Comparison of ENCODE assay signal across 32 cellular contexts in genomic region chr11:103623933-103624332, GRCh38.
DNase-seq lines count a peak whose midpoint lies in the region; ATAC-seq and TF ChIP-seq lines count a peak whose summit lies in the region.
"Had no signal": no experiment of that assay in that cellular context is flagged by ENCODE, and none has a peak within 500 bp of the region (broad histone marks: within the 10 kb centered on the region; RNA-seq: fewer than 3 reads in every experiment).

No MANE protein-coding gene starts in this region.

- no peaks in the 10 kb centered on the region for H3K27me3 Mint-ChIP-seq in Calu3 (ENCODE audit: unreplicated experiment)
- H3K27me3 Mint-ChIP-seq: CD4-positive, CD25-positive, alpha-beta regulatory T cell had no signal

- CTCF ChIA-PET in Calu3 (lab: Charles Lee): no interaction called here

- H3K27ac Mint-ChIP-seq in Calu3 (ENCODE audit: unreplicated experiment): no peak overlapping the region
- H3K27ac Mint-ChIP-seq: activated naive CD4-positive, alpha-beta T cell treated with anti-CD3 and anti-CD28 coated beads, Interleukin-2, amount 50 U/mL, for 24 hours; activated T-cell treated with anti-CD3 and anti-CD28 coated beads, Interleukin-2, amount 50 U/mL, for 72 hours; CD4-positive, CD25-positive, alpha-beta regulatory T cell had no signal

- H3K9me3 ChIP-seq in RWPE2 (ENCODE audit: severe bottlenecking): no peaks in the 10 kb centered on the region
- H3K9me3 ChIP-seq: ascending aorta, thyroid gland had no signal

- peaks cover 11% of the 10 kb centered on the region for H3K4me1 ChIP-seq in RWPE2 (ENCODE audit: insufficient read depth, poor library complexity, severe bottlenecking)
- H3K4me1 ChIP-seq: ascending aorta, thyroid gland had no signal

- no peak overlapping the region for H3K4me3 ChIP-seq in RWPE2 (ENCODE audit: severe bottlenecking)
- H3K4me3 ChIP-seq: ascending aorta, dorsolateral prefrontal cortex, lung, smooth muscle cell, thyroid gland had no signal

- DNase-seq in RWPE2 (ENCODE audit: low spot score) (no peak), ureter (ENCODE audit: low spot score) (no peak), Calu3 (no peak), pons (ENCODE audit: low spot score) (no peak)
- DNase-seq: activated CD4-positive, alpha-beta T cell treated with anti-CD3 and anti-CD28 coated beads for 1 hour; activated CD8-positive, alpha-beta memory T cell treated with anti-CD3 and anti-CD28 coated beads for 24 hours; activated T-cell treated with anti-CD3 and anti-CD28 coated beads, Interleukin-2, amount 50 U/mL, for 72 hours; CD4-positive, CD25-positive, alpha-beta regulatory T cell; DMS153; dorsolateral prefrontal cortex; foreskin fibroblast; GF-D8; hippocampal formation; Kasumi-1; NCI-H1048; NCI-H1930; NCI-H226; NCI-H82; PC-3; stimulated activated CD4-positive, alpha-beta T cell treated with anti-CD3 and anti-CD28 coated beads, Interleukin-2, amount 100 ng/mL, for 48 hours; stimulated activated naive CD8-positive, alpha-beta T cell treated with anti-CD3 and anti-CD28 coated beads, Interleukin-15, Interleukin-2, amounts not matched to agents 100 U/mL and 50 U/mL, for 24 hours; T-helper 9 cell; thyroid gland had no signal

- ATAC-seq in GM18505 (IDR thresholded peaks at IDR 0.05; ENCODE audit: unreplicated experiment): peak; percentile 45
- peak; percentile 54 for ATAC-seq in GM21360 (IDR thresholded peaks at IDR 0.05; ENCODE audit: unreplicated experiment)
- ATAC-seq in HG03039 (IDR thresholded peaks at IDR 0.05; ENCODE audit: unreplicated experiment): peak; percentile 50
- ATAC-seq in RWPE2 (ENCODE audit: low read depth): no peak
- no peak for ATAC-seq in HG03045 (IDR thresholded peaks at IDR 0.05; ENCODE audit: unreplicated experiment)
- ATAC-seq: activated T-cell treated with anti-CD3 and anti-CD28 coated beads, Interleukin-2, amount 50 U/mL, for 72 hours; PC-3; stimulated activated naive CD8-positive, alpha-beta T cell treated with anti-CD3 and anti-CD28 coated beads, Interleukin-15, Interleukin-2, amounts not matched to agents 100 U/mL and 50 U/mL, for 24 hours had no signal

- BruUV-seq in Calu3 (replicated peaks; lab: Mats Ljungman, UMichigan): no TSS peak

- no peaks in the 10 kb centered on the region for H3K9me3 Mint-ChIP-seq in Calu3 (ENCODE audit: low read depth, unreplicated experiment)
- H3K9me3 Mint-ChIP-seq: activated naive CD4-positive, alpha-beta T cell treated with anti-CD3 and anti-CD28 coated beads, Interleukin-2, amount 50 U/mL, for 24 hours; activated T-cell treated with anti-CD3 and anti-CD28 coated beads, Interleukin-2, amount 50 U/mL, for 72 hours; central memory CD8-positive, alpha-beta T cell had no signal

- H3K27me3 ChIP-seq in RWPE2 (ENCODE audit: insufficient read depth, poor library complexity, severe bottlenecking): no peaks in the 10 kb centered on the region
- H3K27me3 ChIP-seq: ascending aorta, thyroid gland had no signal

- no peak overlapping the region for H3K4me3 Mint-ChIP-seq in Calu3 (ENCODE audit: low read depth, unreplicated experiment)
- H3K4me3 Mint-ChIP-seq: activated naive CD4-positive, alpha-beta T cell treated with anti-CD3 and anti-CD28 coated beads, Interleukin-2, amount 50 U/mL, for 24 hours; activated T-cell treated with anti-CD3 and anti-CD28 coated beads, Interleukin-2, amount 50 U/mL, for 72 hours; CD4-positive, CD25-positive, alpha-beta regulatory T cell; central memory CD8-positive, alpha-beta T cell had no signal

- no peaks in the 10 kb centered on the region for H3K36me3 ChIP-seq in RWPE2 (ENCODE audit: low read depth)
- H3K36me3 ChIP-seq: ascending aorta, thyroid gland had no signal

- no peaks in the 10 kb centered on the region for H3K36me3 Mint-ChIP-seq in Calu3 (ENCODE audit: insufficient read depth, unreplicated experiment)
- H3K36me3 Mint-ChIP-seq: activated naive CD4-positive, alpha-beta T cell treated with anti-CD3 and anti-CD28 coated beads, Interleukin-2, amount 50 U/mL, for 24 hours; CD4-positive, CD25-positive, alpha-beta regulatory T cell had no signal

- intact Hi-C loops in Calu3 (cut with micrococcal nuclease; ENCODE audit: unreplicated experiment): no loop called here

- TF ChIP-seq CTCF in RWPE2 (IDR thresholded peaks at IDR 0.05; ENCODE audit: poor library complexity, severe bottlenecking): no peak
- no peak for TF ChIP-seq CTCF in Calu3 (IDR thresholded peaks at IDR 0.05; ENCODE audit: unreplicated experiment)

- no peak for TF ChIP-seq POLR2A in GM18505 (IDR thresholded peaks at IDR 0.05; ENCODE audit: borderline replicate concordance, extremely low read depth, insufficient read depth, insufficient read length)

- H3K4me1 Mint-ChIP-seq in Calu3 (ENCODE audit: low read depth, unreplicated experiment): peaks cover 12% of the 10 kb centered on the region
- H3K4me1 Mint-ChIP-seq: activated naive CD4-positive, alpha-beta T cell treated with anti-CD3 and anti-CD28 coated beads, Interleukin-2, amount 50 U/mL, for 24 hours; central memory CD8-positive, alpha-beta T cell had no signal

- H3K27ac ChIP-seq in RWPE2 (ENCODE audit: poor library complexity, severe bottlenecking): peak overlapping the region; percentile 75
- H3K27ac ChIP-seq: ascending aorta, dorsolateral prefrontal cortex, thyroid gland had no signal

Comparison
In these comparisons a context has a peak if more than half of its experiments do, and no peak if none do; other contexts are left out.
1. ATAC-seq: peak in GM18505 (single experiment), GM21360 (single experiment) and HG03039 (single experiment); none in RWPE2 (single experiment) and HG03045 (single experiment).